10 cellular contexts compared by ENCODE assay signal in genomic region chrX:24147165-24147564, GRCh38. TPM values are rescaled to one million over a fixed set of nuclear protein-coding genes. Genes with fewer than 3 reads are reported as not detected.
A peak's percentile ranks its signal among the peaks of the same experiment; 100 is the strongest.
DNase-seq lines count a peak whose midpoint lies in the region; ATAC-seq, FAIRE-seq and TF ChIP-seq lines count a peak whose summit lies in the region.
"Had no signal": no experiment of that assay in that cellular context is flagged by ENCODE, and none has a peak within 500 bp of the region (broad histone marks: within the 10 kb centered on the region; RNA-seq: fewer than 3 reads in every experiment).

No MANE protein-coding gene starts in this region.

- no peaks in the 10 kb centered on the region for H3K9me2 ChIP-seq in PC-9 (ENCODE audit: insufficient read depth)

- no peak overlapping the region; the same call in 1 of the 2 replicates for H2AFZ ChIP-seq in PC-9

- H3K27me3 Mint-ChIP-seq in endothelial cell (ENCODE audit: unreplicated experiment) = peaks cover 6% of the 10 kb centered on the region

- H3K4me3 ChIP-seq in PC-9 (peak overlapping the region; percentile 48; the same call in 1 of the 2 replicates), skeletal muscle satellite cell (ENCODE audit: low read length) (no peak overlapping the region), left lung (no peak overlapping the region)

- ATAC-seq in GM18519 (IDR thresholded peaks at IDR 0.05; ENCODE audit: low FRiP score, unreplicated experiment) (no peak), GM21723 (IDR thresholded peaks at IDR 0.05; ENCODE audit: unreplicated experiment) (no peak), left lung (no peak)

- TF ChIP-seq CTCF in PC-9 (conservative IDR thresholded peaks at IDR 0.05) = no peak
- TF ChIP-seq CTCF in endothelial cell (IDR thresholded peaks at IDR 0.05; ENCODE audit: unreplicated experiment) = no peak
- no peak for TF ChIP-seq CTCF in left lung (IDR thresholded peaks at IDR 0.05)

- H3K9me3 ChIP-seq in PC-9 (ENCODE audit: insufficient read depth, low read depth) (no peaks in the 10 kb centered on the region), skeletal muscle satellite cell (replicated peaks; ENCODE audit: low read length) (no peaks in the 10 kb centered on the region), left lung (no peaks in the 10 kb centered on the region)

- H3K9me3 Mint-ChIP-seq in endothelial cell (ENCODE audit: unreplicated experiment) = no peaks in the 10 kb centered on the region

- H3K27me3 ChIP-seq in PC-9 (ENCODE audit: insufficient read depth, low read depth) = no peaks in the 10 kb centered on the region
- H3K27me3 ChIP-seq in skeletal muscle satellite cell (ENCODE audit: control insufficient read depth, insufficient read depth, low read length) = no peaks in the 10 kb centered on the region
- H3K27me3 ChIP-seq in left lung = no peaks in the 10 kb centered on the region

- H3F3A ChIP-seq in PC-9 (ENCODE audit: insufficient read depth, low read depth) = peaks cover 43% of the 10 kb centered on the region

- BruUV-seq in PC-9 (replicated peaks; lab: Mats Ljungman, UMichigan) = no TSS peak

- CTCF ChIA-PET in PC-9 (lab: Charles Lee) = no interaction called here

- peaks cover 29% of the 10 kb centered on the region for H3K79me2 ChIP-seq in PC-9 (ENCODE audit: low read depth)

- no peaks in the 10 kb centered on the region for H3K36me3 Mint-ChIP-seq in endothelial cell (ENCODE audit: low read depth, unreplicated experiment)

- H3K9ac ChIP-seq in skeletal muscle satellite cell (ENCODE audit: low read depth, low read length) = peak overlapping the region; percentile 60

- POLR2A ChIA-PET in PC-9 (lab: Charles Lee; ENCODE audit: unreplicated experiment) = no interaction called here

- no peak overlapping the region for H3K4me3 Mint-ChIP-seq in endothelial cell (ENCODE audit: unreplicated experiment)

- H3K4me1 ChIP-seq in PC-9 (replicated peaks; ENCODE audit: insufficient read depth) (peaks cover 64% of the 10 kb centered on the region), skeletal muscle satellite cell (ENCODE audit: control insufficient read depth, insufficient read depth, low read length) (peaks cover 51% of the 10 kb centered on the region), left lung (peaks cover 23 to 28% of the 10 kb centered on the region in 2 donors)

- H3K27ac ChIP-seq in PC-9 (peak overlapping the region; percentile 92), left lung (peak overlapping the region in 1 of 2 donors; percentile 40)

- peak; percentile 31 for FAIRE-seq in G401.6 (lab: Jason Lieb, UNC)

- intact Hi-C loops in PC-9 (cut with micrococcal nuclease; ENCODE audit: unreplicated experiment) (no loop called here), left lung (cut with DNase I) (no loop called here)

- H3K27ac Mint-ChIP-seq in endothelial cell (ENCODE audit: unreplicated experiment) = peak overlapping the region; percentile 93

- no peak for DNase-seq in PC-9
- DNase-seq in endothelial cell (ENCODE audit: low spot score) = no peak
- DNase-seq in left lung = no peak
- DNase-seq in activated CD8-positive, alpha-beta memory T cell treated with anti-CD3 and anti-CD28 coated beads, Interleukin-2, amount 50 U/mL, for 48 hours = no peak
- DNase-seq: activated naive CD4-positive, alpha-beta T cell; NCI-H1694 treated with DMSO at 0.1 percent for 48 hours had no signal

- H3K36me3 ChIP-seq in PC-9 (ENCODE audit: low read depth) (no peaks in the 10 kb centered on the region; the same call in 1 of the 2 replicates), skeletal muscle satellite cell (ENCODE audit: insufficient read depth, low read length) (peaks cover 3% of the 10 kb centered on the region), left lung (no peaks in the 10 kb centered on the region)

- peaks cover 18% of the 10 kb centered on the region for H4K20me1 ChIP-seq in PC-9 (ENCODE audit: insufficient read depth)

- peak overlapping the region; percentile 80 for H3K4me2 ChIP-seq in PC-9
- H3K4me2 ChIP-seq in skeletal muscle satellite cell (ENCODE audit: low read length) = peak overlapping the region; percentile 76

- peaks cover 13% of the 10 kb centered on the region for H3K4me1 Mint-ChIP-seq in endothelial cell (ENCODE audit: unreplicated experiment)

RNA-seq across cellular contexts. Expression of gene ZFX, which starts 2.4 kb away (rescaled TPM):
- total RNA-seq in PC-9 (2021) (39.1 and 39.6 TPM in 2 replicates), endothelial cell (ENCODE audit: unreplicated experiment) (40.0 TPM), left lung (10 to 100 TPM; 40.4 to 50.7 TPM)
- 24.9 and 43.1 TPM in 2 replicates for total RNA-seq in skeletal muscle satellite cell (2012; rRNA removed)
